8 cellular contexts compared by ENCODE assay signal in the genomic region with DNA sequence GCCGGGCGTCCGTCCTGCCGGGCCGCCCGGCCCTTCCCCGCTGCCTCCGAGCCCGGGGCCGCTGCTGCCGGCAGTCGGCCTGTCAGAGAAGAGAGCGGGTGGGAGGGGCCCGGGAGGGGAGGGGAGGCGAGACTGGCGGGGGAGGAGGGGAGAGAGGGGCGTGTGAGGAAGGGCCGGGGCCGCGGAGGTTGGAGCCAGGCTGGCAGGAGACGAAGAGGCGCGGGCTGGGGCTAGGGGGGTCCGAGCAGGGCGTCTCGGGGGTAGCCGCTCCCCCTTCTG. TPM values are rescaled to one million over a fixed set of nuclear protein-coding genes. Genes with fewer than 3 reads are reported as not detected.
A peak's percentile ranks its signal among the peaks of the same experiment; 100 is the strongest.
DNase-seq lines count a peak whose midpoint lies in the region; ATAC-seq, FAIRE-seq and TF ChIP-seq lines count a peak whose summit lies in the region.

No MANE protein-coding gene starts in this region.

- TF ChIP-seq CTCF in chondrocyte (IDR thresholded peaks at IDR 0.05) (no peak), mesothelial cell of epicardium (IDR thresholded peaks at IDR 0.05; ENCODE audit: unreplicated experiment) (no peak), upper lobe of left lung (IDR thresholded peaks at IDR 0.05) (no peak), D721Med (IDR thresholded peaks at IDR 0.05; ENCODE audit: insufficient read depth, missing control alignments) (no peak)

- H3K27me3 Mint-ChIP-seq in chondrocyte (ENCODE audit: low read depth) (no peaks in the 10 kb centered on the region), mesothelial cell of epicardium (ENCODE audit: low read depth) (no peaks in the 10 kb centered on the region)

- 0% methylated on average over 1 of the region's 27 CpGs for WGBS in upper lobe of left lung, 2 donors

- H3K4me1 Mint-ChIP-seq in chondrocyte (ENCODE audit: low read depth) (peaks cover 27% of the 10 kb centered on the region), mesothelial cell of epicardium (peaks cover 16% of the 10 kb centered on the region)

- H3K36me3 ChIP-seq in upper lobe of left lung = peaks cover 0 to 13% (median 0%) of the 10 kb centered on the region in 4 donors

- no peak for FAIRE-seq in D721Med (lab: Jason Lieb, UNC)

- peaks cover 21 to 33% (median 26%) of the 10 kb centered on the region in 4 donors for H3K4me1 ChIP-seq in upper lobe of left lung

- DNase-seq in stimulated activated CD4-positive, alpha-beta T cell treated with anti-CD3 and anti-CD28 coated beads, Interleukin-12 subunit alpha, Interleukin-12 subunit beta, amount 100 ng/mL, for 4 hours = peak; percentile 79
- DNase-seq in stimulated activated CD4-positive, alpha-beta T cell treated with anti-CD3 and anti-CD28 coated beads, Interleukin-1b, Interleukin-23, amount 100 ng/mL, for 48 hours = no peak
- DNase-seq in chondrocyte (ENCODE audit: low spot score) = peak; percentile 93
- DNase-seq in mesothelial cell of epicardium (ENCODE audit: low spot score in 2 of 2, unreplicated experiment in 2 of 2) = peak in 1 of 2 experiments; percentile 75
- no peak for DNase-seq in upper lobe of left lung
- no peak for DNase-seq in D721Med (ENCODE audit: insufficient read length, low spot score)

- H3K27ac Mint-ChIP-seq in chondrocyte (ENCODE audit: unreplicated experiment) (peak overlapping the region; percentile 97), mesothelial cell of epicardium (peak overlapping the region; percentile 99)

- H3K27me3 ChIP-seq in upper lobe of left lung = no peaks in the 10 kb centered on the region

- H3K4me3 Mint-ChIP-seq in chondrocyte (ENCODE audit: unreplicated experiment) (peak overlapping the region; percentile 93), mesothelial cell of epicardium (peak overlapping the region; percentile 94)

- ATAC-seq in HG02852 (IDR thresholded peaks at IDR 0.05; ENCODE audit: unreplicated experiment) = peak; percentile 33
- ATAC-seq in upper lobe of left lung (ENCODE audit: low FRiP score in 2 of 2) = peak; percentile 80 to 87

- H3K9me3 Mint-ChIP-seq in chondrocyte (ENCODE audit: low read depth) (no peaks in the 10 kb centered on the region), mesothelial cell of epicardium (no peaks in the 10 kb centered on the region)

- H3K36me3 Mint-ChIP-seq in chondrocyte (ENCODE audit: low read depth) = no peaks in the 10 kb centered on the region
- H3K36me3 Mint-ChIP-seq in mesothelial cell of epicardium = no peaks in the 10 kb centered on the region

- TF ChIP-seq POLR2A in upper lobe of left lung (IDR thresholded peaks at IDR 0.05) = no peak

- H3K27ac ChIP-seq in upper lobe of left lung = peak overlapping the region; percentile 97 to 100 (median 98)

- no peaks in the 10 kb centered on the region for H3K9me3 ChIP-seq in upper lobe of left lung

- H3K4me3 ChIP-seq in upper lobe of left lung = peak overlapping the region; percentile 99 to 100 (median 100)

- no peak for TF ChIP-seq EP300 in upper lobe of left lung (IDR thresholded peaks at IDR 0.05)

TF ChIP-seq in PFSK-1, 5 proteins besides CTCF, POLR2A, EP300 and RAD21:
- TF ChIP-seq SIN3A (IDR thresholded peaks at IDR 0.05; ENCODE audit: borderline replicate concordance, insufficient read depth, low read length) = peak; percentile 81; the same call in 1 of the 2 replicates
- TF ChIP-seq, protein P1, sequence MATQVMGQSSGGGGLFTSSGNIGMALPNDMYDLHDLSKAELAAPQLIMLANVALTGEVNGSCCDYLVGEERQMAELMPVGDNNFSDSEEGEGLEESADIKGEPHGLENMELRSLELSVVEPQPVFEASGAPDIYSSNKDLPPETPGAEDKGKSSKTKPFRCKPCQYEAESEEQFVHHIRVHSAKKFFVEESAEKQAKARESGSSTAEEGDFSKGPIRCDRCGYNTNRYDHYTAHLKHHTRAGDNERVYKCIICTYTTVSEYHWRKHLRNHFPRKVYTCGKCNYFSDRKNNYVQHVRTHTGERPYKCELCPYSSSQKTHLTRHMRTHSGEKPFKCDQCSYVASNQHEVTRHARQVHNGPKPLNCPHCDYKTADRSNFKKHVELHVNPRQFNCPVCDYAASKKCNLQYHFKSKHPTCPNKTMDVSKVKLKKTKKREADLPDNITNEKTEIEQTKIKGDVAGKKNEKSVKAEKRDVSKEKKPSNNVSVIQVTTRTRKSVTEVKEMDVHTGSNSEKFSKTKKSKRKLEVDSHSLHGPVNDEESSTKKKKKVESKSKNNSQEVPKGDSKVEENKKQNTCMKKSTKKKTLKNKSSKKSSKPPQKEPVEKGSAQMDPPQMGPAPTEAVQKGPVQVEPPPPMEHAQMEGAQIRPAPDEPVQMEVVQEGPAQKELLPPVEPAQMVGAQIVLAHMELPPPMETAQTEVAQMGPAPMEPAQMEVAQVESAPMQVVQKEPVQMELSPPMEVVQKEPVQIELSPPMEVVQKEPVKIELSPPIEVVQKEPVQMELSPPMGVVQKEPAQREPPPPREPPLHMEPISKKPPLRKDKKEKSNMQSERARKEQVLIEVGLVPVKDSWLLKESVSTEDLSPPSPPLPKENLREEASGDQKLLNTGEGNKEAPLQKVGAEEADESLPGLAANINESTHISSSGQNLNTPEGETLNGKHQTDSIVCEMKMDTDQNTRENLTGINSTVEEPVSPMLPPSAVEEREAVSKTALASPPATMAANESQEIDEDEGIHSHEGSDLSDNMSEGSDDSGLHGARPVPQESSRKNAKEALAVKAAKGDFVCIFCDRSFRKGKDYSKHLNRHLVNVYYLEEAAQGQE (IDR thresholded peaks at IDR 0.05; ENCODE audit: insufficient read depth in 1 of 2, low read depth in 2 of 2, low read length in 2 of 2) = no peak

RNA-seq across cellular contexts. Expression of gene CREBRF, which starts 0.6 kb away (rescaled TPM):
- polyA plus RNA-seq in PFSK-1 (2012; ENCODE audit: insufficient read length, low read depth) = 4.7 TPM
- 13.2 to 14.9 TPM (median 14.7 TPM) in 3 replicates for total RNA-seq in chondrocyte
- 17.8 to 20.3 TPM (median 19.1 TPM) in 3 replicates for total RNA-seq in mesothelial cell of epicardium
- total RNA-seq in upper lobe of left lung = 10 to 100 TPM; 22.0 to 65.0 (median 38.0) TPM

Comparison
In these comparisons a context has a peak if more than half of its experiments do, and no peak if none do; other contexts are left out.
1. DNase-seq: peak in stimulated activated CD4-positive, alpha-beta T cell treated with anti-CD3 and anti-CD28 coated beads, Interleukin-12 subunit alpha, Interleukin-12 subunit beta, amount 100 ng/mL, for 4 hours (single experiment) and chondrocyte (single experiment); none in stimulated activated CD4-positive, alpha-beta T cell treated with anti-CD3 and anti-CD28 coated beads, Interleukin-1b, Interleukin-23, amount 100 ng/mL, for 48 hours (single experiment), upper lobe of left lung (0 of 2) and D721Med (single experiment).